Comparison of ENCODE assay signal across 8 cellular contexts in the genomic region with DNA sequence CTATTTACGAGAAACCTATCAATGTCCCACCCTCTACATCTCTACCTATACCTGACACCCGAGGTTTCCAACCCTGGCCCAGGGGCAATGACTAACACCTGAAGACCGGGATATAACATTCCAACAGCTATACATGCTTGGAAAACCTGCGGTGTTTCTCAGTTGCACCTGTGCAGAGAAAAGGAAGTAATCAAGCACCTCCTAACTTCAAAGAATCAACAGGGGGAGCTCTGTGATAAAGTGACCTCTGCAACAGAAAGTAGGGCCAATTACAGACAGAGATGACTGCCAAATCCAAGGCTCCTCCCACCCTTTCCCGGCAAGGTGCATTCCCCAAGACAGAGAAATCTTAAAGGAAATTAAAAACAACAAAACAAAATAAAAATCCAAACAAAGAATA. TPM values are rescaled to one million over a fixed set of nuclear protein-coding genes. Genes with fewer than 3 reads are reported as not detected.
DNase-seq lines count a peak whose midpoint lies in the region; ATAC-seq, FAIRE-seq and TF ChIP-seq lines count a peak whose summit lies in the region.

No MANE protein-coding gene starts in this region.

- intact Hi-C loops in kidney (cut with DNase I), result no loop called here
- intact Hi-C loops in sciatic nerve (cut with DNase I), result no loop called here

- H3K27ac ChIP-seq in kidney (ENCODE audit: low read depth in 2 of 2, low read length in 2 of 2), result no peak overlapping the region

- H3K36me3 ChIP-seq in kidney (ENCODE audit: control insufficient read depth in 1 of 2, insufficient read depth in 2 of 2, low read length in 2 of 2), result no peaks in the 10 kb centered on the region

- H3K9me3 Mint-ChIP-seq in activated naive CD8-positive, alpha-beta T cell treated with anti-CD3 and anti-CD28 coated beads, Interleukin-2, amount 50 U/mL, for 24 hours, result no peaks in the 10 kb centered on the region

- H3K9me3 ChIP-seq in kidney (ENCODE audit: control insufficient read depth in 1 of 2, low read length in 2 of 2), result no peaks in the 10 kb centered on the region

- peaks cover 64% of the 10 kb centered on the region for H3K4me1 Mint-ChIP-seq in activated naive CD8-positive, alpha-beta T cell treated with anti-CD3 and anti-CD28 coated beads, Interleukin-2, amount 50 U/mL, for 24 hours

- peak; percentile 40 for TF ChIP-seq CTCF in kidney (IDR thresholded peaks at IDR 0.05; ENCODE audit: borderline replicate concordance, extremely low read depth, insufficient read depth)

- ATAC-seq in GM21367 (IDR thresholded peaks at IDR 0.05; ENCODE audit: unreplicated experiment) (peak; percentile 72), sciatic nerve (no peak)
- ATAC-seq in activated naive CD8-positive, alpha-beta T cell treated with anti-CD3 and anti-CD28 coated beads, Interleukin-2, amount 50 U/mL, for 24 hours, result no peak

- peak; percentile 37 for FAIRE-seq in kidney (lab: Jason Lieb, UNC)

- no peaks in the 10 kb centered on the region for H3K27me3 Mint-ChIP-seq in activated naive CD8-positive, alpha-beta T cell treated with anti-CD3 and anti-CD28 coated beads, Interleukin-2, amount 50 U/mL, for 24 hours

- peak overlapping the region in 1 of 2 donors; percentile 32 for H3K9ac ChIP-seq in kidney (ENCODE audit: low read length in 2 of 2)

- peaks cover 18% of the 10 kb centered on the region for H3K36me3 Mint-ChIP-seq in activated naive CD8-positive, alpha-beta T cell treated with anti-CD3 and anti-CD28 coated beads, Interleukin-2, amount 50 U/mL, for 24 hours (ENCODE audit: low read depth)

- peak overlapping the region; percentile 8 for H3K27ac Mint-ChIP-seq in activated naive CD8-positive, alpha-beta T cell treated with anti-CD3 and anti-CD28 coated beads, Interleukin-2, amount 50 U/mL, for 24 hours

- H3K4me3 ChIP-seq in kidney (ENCODE audit: low read length in 2 of 2), result no peak overlapping the region

- peak; percentile 5 to 23 for DNase-seq in NCI-H2081 (lab: John Stamatoyannopoulos, UW)
- DNase-seq in NCI-H2081 treated with DMSO at 0.1 percent for 48 hours (lab: John Stamatoyannopoulos, UW), result no peak
- DNase-seq in HT1080 (ENCODE audit: low read depth), result peak; percentile 4
- no peak for DNase-seq in activated naive CD8-positive, alpha-beta T cell treated with anti-CD3 and anti-CD28 coated beads, Interleukin-2, amount 50 U/mL, for 24 hours
- DNase-seq in kidney, result no peak
- DNase-seq in sciatic nerve (ENCODE audit: low spot score), result no peak
- no peak for DNase-seq in stimulated activated CD4-positive, alpha-beta T cell treated with anti-CD3 and anti-CD28 coated beads, Interleukin-1b, Interleukin-23, amount 100 ng/mL, for 48 hours

- H3K4me1 ChIP-seq in kidney (ENCODE audit: control insufficient read depth in 1 of 2, insufficient read depth in 1 of 2, low read depth in 1 of 2, low read length in 2 of 2), result peaks cover 0 to 19% of the 10 kb centered on the region in 2 donors

- H3K4me3 Mint-ChIP-seq in activated naive CD8-positive, alpha-beta T cell treated with anti-CD3 and anti-CD28 coated beads, Interleukin-2, amount 50 U/mL, for 24 hours, result peak overlapping the region; percentile 2

RNA-seq across cellular contexts. Expression of a gene that starts 41.3 kb away (rescaled TPM):
- total RNA-seq in HT1080 (2014; rRNA removed; shearing (Covaris generic)), result 15.8 and 22.0 TPM in 2 replicates
- 31.1 and 42.5 TPM in 2 replicates for polyA plus RNA-seq in HT1080 (2015; cell fraction: cytosol; rRNA removed)
- 20.8 and 22.2 TPM in 2 replicates for polyA plus RNA-seq in HT1080 (2015; cell fraction: nucleus; rRNA removed)
- total RNA-seq in kidney (47.0 TPM), sciatic nerve (36.2 TPM)
- 15.5 TPM for polyA plus RNA-seq in kidney (ENCODE audit: insufficient read depth, low read depth, low replicate concordance)

Comparison
In these comparisons a context has a peak if more than half of its experiments do, and no peak if none do; other contexts are left out.
1. DNase-seq: peak in NCI-H2081 (2 of 2) and HT1080 (single experiment); none in NCI-H2081 treated with DMSO at 0.1 percent for 48 hours (single experiment), activated naive CD8-positive, alpha-beta T cell treated with anti-CD3 and anti-CD28 coated beads, Interleukin-2, amount 50 U/mL, for 24 hours (single experiment), kidney (single experiment), sciatic nerve (single experiment) and stimulated activated CD4-positive, alpha-beta T cell treated with anti-CD3 and anti-CD28 coated beads, Interleukin-1b, Interleukin-23, amount 100 ng/mL, for 48 hours (single experiment).